8 cellular contexts compared by ENCODE assay signal in genomic region chr17:38881600-38882191, GRCh38. TPM values are rescaled to one million over a fixed set of nuclear protein-coding genes. Genes with fewer than 3 reads are reported as not detected.
DNase-seq lines count a peak whose midpoint lies in the region; ATAC-seq and TF ChIP-seq lines count a peak whose summit lies in the region.

No MANE protein-coding gene starts in this region.

- no peaks in the 10 kb centered on the region for H3K36me3 ChIP-seq in KMS-11 (ENCODE audit: insufficient read depth)
- peaks cover 41% of the 10 kb centered on the region for H3K36me3 ChIP-seq in iPS-20b (ENCODE audit: insufficient read depth, low read depth, low read length)

- peaks cover 61% of the 10 kb centered on the region for H3K36me3 Mint-ChIP-seq in activated naive CD8-positive, alpha-beta T cell treated with anti-CD3 and anti-CD28 coated beads, Interleukin-2, amount 10 ng/mL, durations not matched to agents 7 days and 5 days
- peaks cover 49% of the 10 kb centered on the region for H3K36me3 Mint-ChIP-seq in stimulated activated memory B cell treated with anti-CD40 and anti-IgM and Interleukin-4, amounts not matched to agents 10 μg/mL and 1 μg/mL and 100 μg/mL, for 72 hours

- peak overlapping the region; percentile 21; the same call in 1 of the 2 replicates for H3K27ac ChIP-seq in KMS-11
- H3K27ac ChIP-seq in iPS-20b (ENCODE audit: low read length): peak overlapping the region; percentile 66

- no peaks in the 10 kb centered on the region for H3K9me3 Mint-ChIP-seq in activated naive CD8-positive, alpha-beta T cell treated with anti-CD3 and anti-CD28 coated beads, Interleukin-2, amount 10 ng/mL, durations not matched to agents 7 days and 5 days
- no peaks in the 10 kb centered on the region for H3K9me3 Mint-ChIP-seq in stimulated activated memory B cell treated with anti-CD40 and anti-IgM and Interleukin-4, amounts not matched to agents 10 μg/mL and 1 μg/mL and 100 μg/mL, for 72 hours

- H3K4me2 ChIP-seq in KMS-11: peak overlapping the region; percentile 23; the same call in 1 of the 2 replicates

- no peaks in the 10 kb centered on the region for H3K9me3 ChIP-seq in iPS-20b (ENCODE audit: insufficient read depth, low read depth, low read length)

- H3K9ac ChIP-seq in KMS-11: no peak overlapping the region
- peak overlapping the region; percentile 49; the same call in 1 of the 2 replicates for H3K9ac ChIP-seq in iPS-20b (ENCODE audit: low read depth, low read length)

- peak overlapping the region; percentile 80 for H3K4me3 Mint-ChIP-seq in activated naive CD8-positive, alpha-beta T cell treated with anti-CD3 and anti-CD28 coated beads, Interleukin-2, amount 10 ng/mL, durations not matched to agents 7 days and 5 days
- H3K4me3 Mint-ChIP-seq in stimulated activated memory B cell treated with anti-CD40 and anti-IgM and Interleukin-4, amounts not matched to agents 10 μg/mL and 1 μg/mL and 100 μg/mL, for 72 hours: no peak overlapping the region

- POLR2A ChIA-PET in activated naive CD8-positive, alpha-beta T cell treated with anti-CD3 and anti-CD28 coated beads, Interleukin-2, amount 10 ng/mL, durations not matched to agents 7 days and 5 days (lab: Charles Lee): interaction anchor here (0.6 to 6.1 kb wide), 10 partner anchors 8 to 272 kb away, joined by 3 to 81 read pairs (median 4); partner anchors contain the start of genes LASP1, LASP1NB and RPL23

- peak; percentile 48 for ATAC-seq in activated naive CD8-positive, alpha-beta T cell treated with anti-CD3 and anti-CD28 coated beads, Interleukin-2, amount 10 ng/mL, durations not matched to agents 7 days and 5 days (ENCODE audit: low read depth)
- no peak for ATAC-seq in stimulated activated memory B cell treated with anti-CD40 and anti-IgM and Interleukin-4, amounts not matched to agents 10 μg/mL and 1 μg/mL and 100 μg/mL, for 72 hours
- no peak for ATAC-seq in GM21825 (IDR thresholded peaks at IDR 0.05; ENCODE audit: unreplicated experiment)

- DNase-seq in AG08395 (ENCODE audit: low spot score): peak; percentile 41
- DNase-seq in activated naive CD8-positive, alpha-beta T cell treated with anti-CD3 and anti-CD28 coated beads, Interleukin-2, amount 10 ng/mL, durations not matched to agents 7 days and 5 days: peak; percentile 70
- no peak for DNase-seq in T-helper 9 cell
- no peak for DNase-seq in SIG-M5 treated with dmso at 0.1 percent for 504 hours (lab: John Stamatoyannopoulos, UW; ENCODE audit: unreplicated experiment)

- H3K27ac Mint-ChIP-seq in activated naive CD8-positive, alpha-beta T cell treated with anti-CD3 and anti-CD28 coated beads, Interleukin-2, amount 10 ng/mL, durations not matched to agents 7 days and 5 days: peak overlapping the region; percentile 89
- peak overlapping the region; percentile 79 for H3K27ac Mint-ChIP-seq in stimulated activated memory B cell treated with anti-CD40 and anti-IgM and Interleukin-4, amounts not matched to agents 10 μg/mL and 1 μg/mL and 100 μg/mL, for 72 hours

- H3K4me1 Mint-ChIP-seq in activated naive CD8-positive, alpha-beta T cell treated with anti-CD3 and anti-CD28 coated beads, Interleukin-2, amount 10 ng/mL, durations not matched to agents 7 days and 5 days: peaks cover 87% of the 10 kb centered on the region
- H3K4me1 Mint-ChIP-seq in stimulated activated memory B cell treated with anti-CD40 and anti-IgM and Interleukin-4, amounts not matched to agents 10 μg/mL and 1 μg/mL and 100 μg/mL, for 72 hours: peaks cover 90% of the 10 kb centered on the region

- TF ChIP-seq CTCF in KMS-11 (conservative IDR thresholded peaks at IDR 0.05; ENCODE audit: low read depth, low read length): no peak

- H3K4me1 ChIP-seq in KMS-11 (ENCODE audit: low read depth, poor library complexity, severe bottlenecking): peaks cover 54% of the 10 kb centered on the region
- peaks cover 65% of the 10 kb centered on the region for H3K4me1 ChIP-seq in iPS-20b (ENCODE audit: insufficient read depth, low read length)

- H3K4me3 ChIP-seq in KMS-11 (IDR thresholded peaks at IDR 0.05; ENCODE audit: insufficient read depth, low read depth, low read length) (no peak overlapping the region), iPS-20b (ENCODE audit: low read length) (no peak overlapping the region)

- no peaks in the 10 kb centered on the region for H3K27me3 Mint-ChIP-seq in activated naive CD8-positive, alpha-beta T cell treated with anti-CD3 and anti-CD28 coated beads, Interleukin-2, amount 10 ng/mL, durations not matched to agents 7 days and 5 days
- no peaks in the 10 kb centered on the region for H3K27me3 Mint-ChIP-seq in stimulated activated memory B cell treated with anti-CD40 and anti-IgM and Interleukin-4, amounts not matched to agents 10 μg/mL and 1 μg/mL and 100 μg/mL, for 72 hours

- H3K79me2 ChIP-seq in KMS-11 (ENCODE audit: insufficient read depth, low read depth): peaks cover 35% of the 10 kb centered on the region

- no peaks in the 10 kb centered on the region; the same call in 1 of the 2 replicates for H4K20me1 ChIP-seq in KMS-11 (ENCODE audit: insufficient read depth)

- H2AFZ ChIP-seq in KMS-11 (ENCODE audit: low read depth): no peak overlapping the region

- H3K27me3 ChIP-seq in KMS-11 (ENCODE audit: insufficient read depth, low read depth) (no peaks in the 10 kb centered on the region), iPS-20b (ENCODE audit: insufficient read depth, low read length) (no peaks in the 10 kb centered on the region)

RNA-seq across cellular contexts. Expression of gene LASP1, which starts 11.8 kb away (rescaled TPM):
- total RNA-seq in activated naive CD8-positive, alpha-beta T cell treated with anti-CD3 and anti-CD28 coated beads, Interleukin-2, amount 10 ng/mL, durations not matched to agents 7 days and 5 days: 100 to 1,000 TPM; 227 to 236 TPM

RNA-seq across cellular contexts. Expression of gene RPL23, which starts 28.2 kb away (rescaled TPM):
- total RNA-seq in activated naive CD8-positive, alpha-beta T cell treated with anti-CD3 and anti-CD28 coated beads, Interleukin-2, amount 10 ng/mL, durations not matched to agents 7 days and 5 days: 1,000 to 10,000 TPM; 1,166 to 1,188 TPM

RNA-seq across cellular contexts. Expression of gene CWC25, which starts 56.6 kb away (rescaled TPM):
- total RNA-seq in activated naive CD8-positive, alpha-beta T cell treated with anti-CD3 and anti-CD28 coated beads, Interleukin-2, amount 10 ng/mL, durations not matched to agents 7 days and 5 days: 10 to 100 TPM; 35.2 to 37.5 TPM

Comparison
In these comparisons a context has a peak if more than half of its experiments do, and no peak if none do; other contexts are left out.
1. DNase-seq: peak in AG08395 (single experiment) and activated naive CD8-positive, alpha-beta T cell treated with anti-CD3 and anti-CD28 coated beads, Interleukin-2, amount 10 ng/mL, durations not matched to agents 7 days and 5 days (single experiment); none in T-helper 9 cell (single experiment) and SIG-M5 treated with dmso at 0.1 percent for 504 hours (single experiment).